10 cellular contexts compared by ENCODE assay signal in the genomic region with DNA sequence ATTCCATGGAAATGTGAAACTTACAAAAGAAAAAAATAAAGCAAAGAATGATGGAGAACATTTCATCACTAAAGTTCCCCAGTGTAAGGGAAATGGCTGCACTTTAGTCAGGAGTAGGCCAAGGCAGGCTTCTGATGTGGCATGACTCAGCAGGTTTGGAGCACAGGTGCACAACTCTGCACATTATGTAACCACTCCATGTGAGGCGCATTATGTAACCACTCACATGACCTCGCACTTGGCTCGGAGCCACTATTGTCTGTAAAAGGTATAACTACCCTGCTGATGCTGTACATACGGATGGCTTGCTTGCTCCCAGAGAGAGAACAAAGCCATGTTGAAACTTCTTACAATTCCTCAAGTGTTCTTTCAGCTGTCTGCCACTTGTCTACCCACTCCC.
DNase-seq lines count a peak whose midpoint lies in the region; ATAC-seq lines count a peak whose summit lies in the region.
"Had no signal": no experiment of that assay in that cellular context is flagged by ENCODE, and none has a peak within 500 bp of the region (broad histone marks: within the 10 kb centered on the region; RNA-seq: fewer than 3 reads in every experiment).

No MANE protein-coding gene starts in this region.

- no peaks in the 10 kb centered on the region for H3K36me3 Mint-ChIP-seq in effector memory CD8-positive, alpha-beta T cell (ENCODE audit: insufficient read depth)

- peaks cover 0 to 3% of the 10 kb centered on the region in 2 donors for H3K9me3 Mint-ChIP-seq in effector memory CD8-positive, alpha-beta T cell

- H3K4me1 Mint-ChIP-seq in effector memory CD8-positive, alpha-beta T cell (ENCODE audit: low read depth in 2 of 2): no peaks in the 10 kb centered on the region

- no peaks in the 10 kb centered on the region for H3K27me3 Mint-ChIP-seq in effector memory CD8-positive, alpha-beta T cell

- DNase-seq in NCI-H82 (lab: John Stamatoyannopoulos, UW) (peak; percentile 3), NCI-H82 treated with DMSO at 0.1 percent for 48 hours (lab: John Stamatoyannopoulos, UW; ENCODE audit: unreplicated experiment) (no peak), NCI-H69 (lab: John Stamatoyannopoulos, UW) (peak; percentile 33), renal cortical epithelial cell (ENCODE audit: low read depth) (peak; percentile 13), NK-92 (lab: John Stamatoyannopoulos, UW; ENCODE audit: unreplicated experiment) (no peak)
- no peak for DNase-seq in effector memory CD8-positive, alpha-beta T cell
- DNase-seq: activated T-cell treated with anti-CD3 and anti-CD28 coated beads, Interleukin-2, amount 50 U/mL, for 48 hours had no signal

- peak; percentile 21 for ATAC-seq in effector memory CD8-positive, alpha-beta T cell (replicated peaks)
- no peak for ATAC-seq in GM18517 (IDR thresholded peaks at IDR 0.05; ENCODE audit: unreplicated experiment)
- no peak for ATAC-seq in GM18520 (IDR thresholded peaks at IDR 0.05; ENCODE audit: unreplicated experiment)
- ATAC-seq: gastrocnemius medialis had no signal

- H3K4me3 Mint-ChIP-seq in effector memory CD8-positive, alpha-beta T cell: no peak overlapping the region

- H3K27ac Mint-ChIP-seq in effector memory CD8-positive, alpha-beta T cell: no peak overlapping the region

Comparison
In these comparisons a context has a peak if more than half of its experiments do, and no peak if none do; other contexts are left out.
1. DNase-seq: peak in NCI-H82 (single experiment), NCI-H69 (single experiment) and renal cortical epithelial cell (single experiment); none in NCI-H82 treated with DMSO at 0.1 percent for 48 hours (single experiment), effector memory CD8-positive, alpha-beta T cell (0 of 3) and NK-92 (single experiment).